Comparison of ENCODE assay signal across 8 cellular contexts in the genomic region with DNA sequence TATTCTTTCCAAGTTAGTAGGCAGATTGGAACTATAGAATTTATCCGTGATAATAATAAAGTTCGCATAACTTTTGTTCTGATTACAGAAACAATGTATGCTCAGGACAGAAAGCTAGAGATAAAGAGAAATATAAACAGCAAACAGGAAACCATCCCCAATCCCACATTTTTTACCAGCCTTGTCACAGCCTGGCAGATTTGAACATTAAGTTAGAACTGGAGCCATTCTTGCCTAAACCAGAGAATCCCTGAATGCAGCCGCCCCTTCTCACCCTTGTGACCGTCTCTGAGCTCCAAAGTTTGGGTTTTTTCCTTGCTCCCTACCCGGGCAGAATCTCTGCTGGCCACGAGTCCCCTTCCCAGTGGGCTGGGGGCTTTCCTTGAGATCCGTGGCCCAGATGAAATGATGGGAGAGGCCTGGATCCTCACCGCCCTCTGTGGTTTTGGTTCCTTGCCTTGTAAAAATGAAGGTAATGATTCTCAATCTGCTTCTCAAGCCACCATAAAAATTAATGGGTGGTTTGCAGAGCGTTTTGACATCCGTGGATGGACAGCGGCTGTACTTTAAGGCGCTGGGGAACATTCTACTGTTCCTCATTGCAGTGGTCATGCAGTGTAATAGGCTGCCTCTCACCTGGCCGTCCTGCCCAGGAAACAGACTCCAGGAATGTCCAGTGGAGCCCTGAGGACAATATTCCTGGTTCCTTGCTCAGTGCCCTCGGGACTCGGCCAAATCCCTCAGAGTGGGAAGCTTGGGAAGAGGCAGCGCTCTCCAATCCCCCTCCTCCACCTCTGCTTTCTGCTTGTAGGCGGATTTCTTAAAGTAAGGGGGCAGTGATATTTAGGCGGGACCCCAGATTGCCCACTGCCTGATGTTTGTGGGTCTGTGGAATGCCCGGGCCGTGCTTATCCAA. TPM values are rescaled to one million over a fixed set of nuclear protein-coding genes. Genes with fewer than 3 reads are reported as not detected.
DNase-seq lines count a peak whose midpoint lies in the region; ATAC-seq lines count a peak whose summit lies in the region.

No MANE protein-coding gene starts in this region.

- H3K27ac ChIP-seq in ACC112 (ENCODE audit: low read depth, low read length) (peak overlapping the region; percentile 74), HUES64 (ENCODE audit: low read depth, low read length) (peak overlapping the region; percentile 86; the same call in 1 of the 2 replicates), ectodermal cell (ENCODE audit: insufficient read depth, low read depth, low read length, poor library complexity, severe bottlenecking) (no peak overlapping the region), muscle layer of duodenum (ENCODE audit: low read length) (peak overlapping the region; percentile 84)

- no peak for DNase-seq in NCI-H2081 (lab: John Stamatoyannopoulos, UW)

- H3K9ac ChIP-seq in HUES64 (ENCODE audit: low read depth, low read length), result peak overlapping the region; percentile 72; the same call in 1 of the 2 replicates

- H3K9me3 ChIP-seq in HUES64 (ENCODE audit: insufficient read depth, low read depth, low read length) (no peaks in the 10 kb centered on the region), ectodermal cell (ENCODE audit: control insufficient read depth, low read length) (no peaks in the 10 kb centered on the region), muscle layer of duodenum (ENCODE audit: control insufficient read depth in 1 of 2, low read length in 2 of 2) (no peaks in the 10 kb centered on the region)

- ATAC-seq in HG02588 (IDR thresholded peaks at IDR 0.05; ENCODE audit: unreplicated experiment) (no peak), HG03139 (IDR thresholded peaks at IDR 0.05; ENCODE audit: unreplicated experiment) (no peak), HG02763 (IDR thresholded peaks at IDR 0.05; ENCODE audit: unreplicated experiment) (no peak)

- 12% methylated on average over 20 of the region's 20 CpGs for WGBS in HUES64
- WGBS in ectodermal cell, 2 experiments, result 8 to 9% methylated on average over 20 of the region's 20 CpGs

- H3K4me3 ChIP-seq in ACC112 (ENCODE audit: low read depth, low read length) (peak overlapping the region; percentile 89), HUES64 (ENCODE audit: low read length) (peak overlapping the region; percentile 79), ectodermal cell (ENCODE audit: insufficient read depth, low read depth, low read length) (peak overlapping the region; percentile 86), muscle layer of duodenum (ENCODE audit: low read depth in 1 of 2, low read length in 2 of 2) (peak overlapping the region; percentile 68 to 77)

- H3K79me2 ChIP-seq in ACC112 (ENCODE audit: control insufficient read depth, insufficient read depth, low read length, unreplicated experiment), result peaks cover 70% of the 10 kb centered on the region

- peak overlapping the region; percentile 38 for H2AFZ ChIP-seq in ACC112 (ENCODE audit: low read length, unreplicated experiment)

- H3K4me1 ChIP-seq in ACC112 (ENCODE audit: control insufficient read depth, insufficient read depth, low read length, unreplicated experiment) (peaks cover 72% of the 10 kb centered on the region), HUES64 (ENCODE audit: insufficient read depth, low read length) (peaks cover 61% of the 10 kb centered on the region), ectodermal cell (ENCODE audit: control insufficient read depth, insufficient read depth, low read length) (peaks cover 44% of the 10 kb centered on the region), muscle layer of duodenum (ENCODE audit: control insufficient read depth in 1 of 2, insufficient read depth in 2 of 2, low read length in 2 of 2) (peaks cover 10 to 14% of the 10 kb centered on the region in 2 donors)

- H3K27me3 ChIP-seq in ACC112 (ENCODE audit: insufficient read depth, low read length) (no peaks in the 10 kb centered on the region), HUES64 (ENCODE audit: insufficient read depth, low read length) (peaks cover 33% of the 10 kb centered on the region), ectodermal cell (ENCODE audit: control insufficient read depth, insufficient read depth, low read length, poor library complexity, severe bottlenecking) (peaks cover 20% of the 10 kb centered on the region), muscle layer of duodenum (ENCODE audit: low read depth, low read length) (no peaks in the 10 kb centered on the region)

- peaks cover 11% of the 10 kb centered on the region; the same call in 1 of the 2 replicates for H3K36me3 ChIP-seq in ACC112 (ENCODE audit: insufficient read depth, low read length)
- no peaks in the 10 kb centered on the region; the same call in 1 of the 2 replicates for H3K36me3 ChIP-seq in HUES64 (ENCODE audit: insufficient read depth, low read length)
- no peaks in the 10 kb centered on the region for H3K36me3 ChIP-seq in ectodermal cell (ENCODE audit: control insufficient read depth, insufficient read depth, low read length)
- H3K36me3 ChIP-seq in muscle layer of duodenum (ENCODE audit: control insufficient read depth in 1 of 2, insufficient read depth in 2 of 2, low read length in 2 of 2), result no peaks in the 10 kb centered on the region

RNA-seq across cellular contexts. Expression of a gene that starts 1.6 kb away (rescaled TPM):
- 26.2 TPM for polyA plus RNA-seq in HUES64 (2013, experiment 1 of 2)
- 29.3 TPM for polyA plus RNA-seq in HUES64 (2013, experiment 2 of 2)
- 41.1 TPM for polyA plus RNA-seq in ectodermal cell (2013, experiment 1 of 4)
- 44.7 TPM for polyA plus RNA-seq in ectodermal cell (2013, experiment 2 of 4)
- polyA plus RNA-seq in ectodermal cell (2013, experiment 3 of 4), result 35.6 TPM
- polyA plus RNA-seq in ectodermal cell (2013, experiment 4 of 4), result 37.5 TPM
